ENCODE assay signal across 14 cellular contexts in genomic region chr16:86575095-86575685, GRCh38. TPM values are rescaled to one million over a fixed set of nuclear protein-coding genes. Genes with fewer than 3 reads are reported as not detected.
DNase-seq lines count a peak whose midpoint lies in the region; ATAC-seq and TF ChIP-seq lines count a peak whose summit lies in the region.
"Had no signal": no experiment of that assay in that cellular context is flagged by ENCODE, and none has a peak within 500 bp of the region (broad histone marks: within the 10 kb centered on the region; RNA-seq: fewer than 3 reads in every experiment).

No MANE protein-coding gene starts in this region.

- H3K4me3 ChIP-seq in cardiac muscle cell (peak overlapping the region; percentile 39), choroid plexus epithelial cell (ENCODE audit: low read depth, low read length) (peak overlapping the region; percentile 64), upper lobe of right lung (no peak overlapping the region)

- peaks cover 27% of the 10 kb centered on the region for H3K4me1 ChIP-seq in cardiac muscle cell (ENCODE audit: low read depth)
- peaks cover 11% of the 10 kb centered on the region for H3K4me1 ChIP-seq in upper lobe of right lung
- H3K4me1 ChIP-seq: uterus had no signal

- peaks cover 42% of the 10 kb centered on the region for H3K4me1 Mint-ChIP-seq in type B pancreatic cell (ENCODE audit: unreplicated experiment)

- peak; percentile 7 for ATAC-seq in left colon
- ATAC-seq in upper lobe of right lung: no peak
- no peak for ATAC-seq in HG03139 (IDR thresholded peaks at IDR 0.05; ENCODE audit: unreplicated experiment)
- no peak for ATAC-seq in HG02852 (IDR thresholded peaks at IDR 0.05; ENCODE audit: unreplicated experiment)

- peaks cover 92% of the 10 kb centered on the region for H3K27me3 Mint-ChIP-seq in type B pancreatic cell

- H3K36me3 ChIP-seq in cardiac muscle cell: no peaks in the 10 kb centered on the region
- H3K36me3 ChIP-seq in upper lobe of right lung: no peaks in the 10 kb centered on the region
- H3K36me3 ChIP-seq: uterus had no signal

- DNase-seq in cardiac muscle cell (ENCODE audit: low read depth in 1 of 2, low spot score in 1 of 2) (peak in 1 of 2 donors; percentile 38), cardiac septum (ENCODE audit: low spot score) (no peak), choroid plexus epithelial cell (ENCODE audit: low read depth) (no peak), left colon (no peak), type B pancreatic cell (ENCODE audit: extremely low spot score, unreplicated experiment) (no peak), upper lobe of right lung (no peak)
- DNase-seq: effector memory CD4-positive, alpha-beta T cell; NCI-H2227 treated with DMSO at 0.1 percent for 48 hours; SHP77 treated with DMSO at 0.1 percent for 48 hours had no signal

- intact Hi-C loops in cardiac septum (cut with DNase I) (loop anchor here (5.0 to 10.0 kb wide), 3 partner anchors 92 to 260 kb away; no protein-coding TSS in a partner anchor), left colon (cut with DNase I, micrococcal nuclease) (loop anchor here (10.0 kb wide), 2 partner anchors 180 to 700 kb away; no protein-coding TSS in a partner anchor), upper lobe of right lung (cut with DNase I) (loop anchor here (10.0 kb wide), 1 partner anchor 190 kb away; no protein-coding TSS in a partner anchor)

- H3K27ac ChIP-seq in cardiac muscle cell: peak overlapping the region; percentile 40
- H3K27ac ChIP-seq in upper lobe of right lung: no peak overlapping the region
- H3K27ac ChIP-seq: KMS-11, uterus had no signal

- no peaks in the 10 kb centered on the region for H3K9me3 ChIP-seq in cardiac muscle cell (ENCODE audit: low read depth)
- no peaks in the 10 kb centered on the region for H3K9me3 ChIP-seq in upper lobe of right lung
- H3K9me3 ChIP-seq: uterus had no signal

- H3K9me3 Mint-ChIP-seq in type B pancreatic cell: no peaks in the 10 kb centered on the region
- H3K9me3 Mint-ChIP-seq: activated naive CD4-positive, alpha-beta T cell treated with anti-CD3 and anti-CD28 coated beads, Interleukin-2, amount 50 U/mL, for 24 hours had no signal

- H3K4me3 Mint-ChIP-seq in type B pancreatic cell: peak overlapping the region; percentile 94

- no peak overlapping the region for H3K27ac Mint-ChIP-seq in type B pancreatic cell
- H3K27ac Mint-ChIP-seq: activated naive CD4-positive, alpha-beta T cell treated with anti-CD3 and anti-CD28 coated beads, Interleukin-2, amount 50 U/mL, for 24 hours had no signal

- H3K27me3 ChIP-seq in cardiac muscle cell: peaks cover 61% of the 10 kb centered on the region
- peaks cover 99% of the 10 kb centered on the region for H3K27me3 ChIP-seq in upper lobe of right lung

- H3K36me3 Mint-ChIP-seq in type B pancreatic cell: peaks cover 21% of the 10 kb centered on the region
- H3K36me3 Mint-ChIP-seq: activated naive CD4-positive, alpha-beta T cell treated with anti-CD3 and anti-CD28 coated beads, Interleukin-2, amount 50 U/mL, for 24 hours had no signal

- TF ChIP-seq CTCF in cardiac muscle cell (IDR thresholded peaks at IDR 0.05; ENCODE audit: low read depth, low read length) (no peak), choroid plexus epithelial cell (conservative IDR thresholded peaks at IDR 0.05; ENCODE audit: low read depth, low read length) (no peak), type B pancreatic cell (conservative IDR thresholded peaks at IDR 0.05) (no peak), upper lobe of right lung (IDR thresholded peaks at IDR 0.05) (no peak)

RNA-seq across cellular contexts. Expression of gene FOXL1, which starts 3.2 kb away (rescaled TPM):
- total RNA-seq in cardiac muscle cell (2.0 and 4.2 TPM in 2 replicates), cardiac septum (1.2 TPM), left colon (1 to 10 TPM; 2.0 to 4.2 TPM), type B pancreatic cell (ENCODE audit: low replicate concordance) (1.5 and 2.2 TPM in 2 replicates), upper lobe of right lung (0.81 TPM)
- polyA plus RNA-seq in cardiac muscle cell: 0.61 and 2.4 TPM in 2 replicates

RNA-seq across cellular contexts. Expression of gene FOXC2, which starts 8.6 kb away (rescaled TPM):
- total RNA-seq in cardiac muscle cell (0.56 and 2.4 TPM in 2 replicates), cardiac septum (2.6 TPM), left colon (under 1 TPM; 0.34 TPM), type B pancreatic cell (ENCODE audit: low replicate concordance) (5.5 and 11.3 TPM in 2 replicates), upper lobe of right lung (1.1 TPM)
- 3.7 and 10.5 TPM in 2 replicates for polyA plus RNA-seq in cardiac muscle cell

RNA-seq across cellular contexts. Expression of gene MTHFSD, which starts 20.2 kb away (rescaled TPM):
- total RNA-seq in cardiac muscle cell (17.8 and 36.0 TPM in 2 replicates), cardiac septum (12.2 TPM), left colon (10 to 100 TPM; 18.6 to 23.3 TPM), type B pancreatic cell (ENCODE audit: low replicate concordance) (18.2 and 20.2 TPM in 2 replicates), upper lobe of right lung (18.7 TPM)
- 23.0 and 28.8 TPM in 2 replicates for polyA plus RNA-seq in cardiac muscle cell
